In genomic region chr2:118131771-118132170, GRCh38 we compare ENCODE assay signal across 24 cellular contexts.
"Had no signal": no experiment of that assay in that cellular context is flagged by ENCODE, and none has a peak within 500 bp of the region (broad histone marks: within the 10 kb centered on the region; RNA-seq: fewer than 3 reads in every experiment).

No MANE protein-coding gene starts in this region.

- H2AFZ ChIP-seq: parathyroid adenoma had no signal

- H3K4me3 ChIP-seq: psoas muscle, right lobe of liver, sigmoid colon, stomach, thoracic aorta, thyroid gland, tibial nerve, upper lobe of left lung, vagina had no signal

- H3K9me3 ChIP-seq: neutrophil, psoas muscle, right lobe of liver, sigmoid colon, stomach, thoracic aorta, thyroid gland, tibial nerve, upper lobe of left lung, vagina had no signal

- DNase-seq: nephron progenitor cell; nucleus accumbens; posterior cingulate gyrus; psoas muscle; right cardiac atrium; right lobe of liver; sigmoid colon; small intestine; stimulated activated CD4-positive, alpha-beta T cell treated with anti-CD3 and anti-CD28 coated beads, Interleukin-15, amount 100 ng/mL, for 24 hours; stimulated activated CD4-positive, alpha-beta T cell treated with anti-CD3 and anti-CD28 coated beads, Interleukin-2, amount 100 ng/mL, for 24 hours; stimulated activated CD4-positive, alpha-beta T cell treated with anti-CD3 and anti-CD28 coated beads, Interleukin-2, amount 100 ng/mL, for 48 hours; stimulated activated CD4-positive, alpha-beta T cell treated with anti-CD3 and anti-CD28 coated beads, Interleukin-4, amount 100 ng/mL, for 24 hours; stimulated activated naive B cell treated with anti-CD40 and anti-IgM and Interleukin-4, amounts not matched to agents 10 μg/mL and 1 μg/mL and 100 μg/mL, for 72 hours; stimulated activated naive CD4-positive, alpha-beta T cell treated with Interleukin-2 at 50 U/mL for 16 hours; stomach; thyroid gland; trophoblast cell; upper lobe of left lung had no signal

- H3K79me2 ChIP-seq: parathyroid adenoma had no signal

- H3K27ac ChIP-seq: neutrophil, parathyroid adenoma, psoas muscle, right lobe of liver, sigmoid colon, stomach, thoracic aorta, thyroid gland, tibial nerve, upper lobe of left lung, vagina had no signal

- FAIRE-seq: small intestine, urothelium cell line had no signal

- H3K36me3 ChIP-seq: neutrophil, right lobe of liver, sigmoid colon, stomach, thoracic aorta, thyroid gland, tibial nerve, upper lobe of left lung, vagina had no signal

- H3K4me1 ChIP-seq: parathyroid adenoma, psoas muscle, right lobe of liver, sigmoid colon, stomach, thyroid gland, upper lobe of left lung, vagina had no signal

- H3K9ac ChIP-seq: parathyroid adenoma had no signal

- H3K27me3 ChIP-seq: neutrophil, right lobe of liver, sigmoid colon, stomach, thyroid gland, tibial nerve, upper lobe of left lung, vagina had no signal
